1 cellular context compared by ENCODE assay signal in genomic region chr3:123700791-123701712, GRCh38.
TF ChIP-seq lines count a peak whose summit lies in the region.

No MANE protein-coding gene starts in this region.

TF ChIP-seq in HepG2, 621 proteins besides CTCF, POLR2A, EP300 and RAD21 (continued from another document):
- TF ChIP-seq USF2 (IDR thresholded peaks at IDR 0.05; ENCODE audit: low read depth, low read length), result no peak
- TF ChIP-seq USF2 (CRISPR knock-in tag; IDR thresholded peaks at IDR 0.05; ENCODE audit: borderline replicate concordance), result no peak
- no peak for TF ChIP-seq SAP130 (CRISPR knock-in tag; IDR thresholded peaks at IDR 0.05; ENCODE audit: low read depth)
